26 cellular contexts compared by ENCODE assay signal in the genomic region with DNA sequence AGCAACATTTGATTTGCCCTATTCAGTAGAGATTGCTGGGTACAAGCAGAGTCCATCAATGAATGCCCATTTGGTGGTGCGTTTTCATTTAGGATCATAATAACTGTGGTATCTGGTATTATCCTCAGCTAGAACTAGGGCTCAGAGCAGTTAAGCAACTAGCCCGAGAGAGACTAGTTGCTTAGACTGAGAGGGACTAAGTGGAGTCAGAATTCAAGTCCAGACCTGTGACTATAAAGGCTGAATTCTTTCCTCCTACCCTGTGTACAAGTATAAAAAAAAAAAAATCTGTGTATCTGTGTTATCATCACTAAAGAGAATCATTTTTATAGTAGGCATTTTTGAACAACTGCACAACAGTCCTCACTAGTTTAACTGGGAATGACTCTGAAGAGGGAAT. TPM values are rescaled to one million over a fixed set of nuclear protein-coding genes. Genes with fewer than 3 reads are reported as not detected.
"Had no signal": no experiment of that assay in that cellular context is flagged by ENCODE, and none has a peak within 500 bp of the region (broad histone marks: within the 10 kb centered on the region; RNA-seq: fewer than 3 reads in every experiment).

No MANE protein-coding gene starts in this region.

- FAIRE-seq: frontal cortex had no signal

- H3K27me3 ChIP-seq: ascending aorta, breast epithelium, dorsolateral prefrontal cortex, esophagus squamous epithelium had no signal

- H3K4me3 ChIP-seq: ascending aorta, breast epithelium, coronary artery, dorsolateral prefrontal cortex, esophagus squamous epithelium had no signal

- H3K36me3 ChIP-seq: breast epithelium, esophagus squamous epithelium, WERI-Rb-1 had no signal

- DNase-seq: activated B cell treated with CpG ODN at 0.5 μM for 24 hours; activated CD4-positive, alpha-beta memory T cell treated with anti-CD3 and anti-CD28 coated beads, Interleukin-2, amount 10 ng/mL, durations not matched to agents 7 days and 5 days; activated CD4-positive, alpha-beta T cell treated with anti-CD3 and anti-CD28 coated beads for 48 hours; activated CD8-positive, alpha-beta memory T cell treated with anti-CD3 and anti-CD28 coated beads, Interleukin-2, amount 50 U/mL, for 48 hours; activated gamma-delta T cell; activated naive CD4-positive, alpha-beta T cell; activated naive CD4-positive, alpha-beta T cell treated with anti-CD3 and anti-CD28 coated beads, Interleukin-2, amount 10 ng/mL, durations not matched to agents 7 days and 5 days; activated naive CD8-positive, alpha-beta T cell treated with anti-CD3 and anti-CD28 coated beads, Interleukin-2, amount 10 ng/mL, durations not matched to agents 7 days and 5 days; activated T-cell treated with anti-CD3 and anti-CD28 coated beads for 4 hours; activated T-cell treated with anti-CD3 and anti-CD28 coated beads, Interleukin-2, amount 50 U/mL, for 24 hours; activated T-cell treated with anti-CD3 and anti-CD28 coated beads, Interleukin-2, amount 50 U/mL, for 72 hours; dorsolateral prefrontal cortex; effector memory CD4-positive, alpha-beta T cell; endodermal cell; esophagus squamous epithelium; head of caudate nucleus; T-helper 1 cell; T-helper 17 cell; T1000; WERI-Rb-1 had no signal

- H3K27ac ChIP-seq: ascending aorta, breast epithelium, coronary artery, dorsolateral prefrontal cortex, esophagus squamous epithelium, WERI-Rb-1 had no signal

- ATAC-seq: activated CD4-positive, CD25-positive, alpha-beta regulatory T cell treated with anti-CD3 and anti-CD28 coated beads, Interleukin-2, amount 50 U/mL, for 24 hours; activated naive CD4-positive, alpha-beta T cell treated with anti-CD3 and anti-CD28 coated beads, Interleukin-2, amount 50 U/mL, for 72 hours; activated T-cell treated with anti-CD3 and anti-CD28 coated beads, Interleukin-2, amount 50 U/mL, for 72 hours; T-helper 17 cell had no signal

- H3K4me1 ChIP-seq: ascending aorta, breast epithelium, esophagus squamous epithelium had no signal

RNA-seq across cellular contexts. Expression of a gene that starts 45.3 kb away (rescaled TPM):
- total RNA-seq: activated B cell treated with CpG ODN at 0.5 μM for 24 hours; activated CD4-positive, alpha-beta memory T cell treated with anti-CD3 and anti-CD28 coated beads, Interleukin-2, amount 10 ng/mL, durations not matched to agents 7 days and 5 days; activated naive CD4-positive, alpha-beta T cell treated with anti-CD3 and anti-CD28 coated beads, Interleukin-2, amount 50 U/mL, for 72 hours; activated naive CD8-positive, alpha-beta T cell treated with anti-CD3 and anti-CD28 coated beads, Interleukin-2, amount 10 ng/mL, durations not matched to agents 7 days and 5 days; activated T-cell treated with anti-CD3 and anti-CD28 coated beads, Interleukin-2, amount 50 U/mL, for 72 hours; T-helper 17 cell had no signal
